1 cellular context compared by ENCODE assay signal in genomic region chr14:50670196-50670875, GRCh38.
TF ChIP-seq lines count a peak whose summit lies in the region.

No MANE protein-coding gene starts in this region.

TF ChIP-seq in IMR-90, 13 proteins besides CTCF, POLR2A, EP300 and RAD21:
- TF ChIP-seq USF2 (IDR thresholded peaks at IDR 0.05; ENCODE audit: low read depth, low read length) (no peak), ELK1 (IDR thresholded peaks at IDR 0.05; ENCODE audit: borderline replicate concordance, low read depth, low read length) (no peak), RFX5 (IDR thresholded peaks at IDR 0.05; ENCODE audit: low read depth, low read length) (no peak), MXI1 (IDR thresholded peaks at IDR 0.05; ENCODE audit: borderline replicate concordance, low read depth, low read length) (no peak), MAFK (IDR thresholded peaks at IDR 0.05; ENCODE audit: low read depth, low read length) (no peak), RCOR1 (IDR thresholded peaks at IDR 0.05; ENCODE audit: insufficient replicate concordance, low read length) (no peak), NFE2L2 (IDR thresholded peaks at IDR 0.05; ENCODE audit: low read depth, low read length) (no peak), FOS (IDR thresholded peaks at IDR 0.05; ENCODE audit: low read depth, low read length) (no peak), SMC3 (IDR thresholded peaks at IDR 0.05; ENCODE audit: low read depth, low read length) (no peak), CEBPB (IDR thresholded peaks at IDR 0.05; ENCODE audit: low read depth, low read length) (no peak), MAZ (IDR thresholded peaks at IDR 0.05; ENCODE audit: borderline replicate concordance, low read depth, low read length) (no peak), CHD1 (IDR thresholded peaks at IDR 0.05; ENCODE audit: low read depth, low read length) (no peak)
